8 cellular contexts compared by ENCODE assay signal in the genomic region with DNA sequence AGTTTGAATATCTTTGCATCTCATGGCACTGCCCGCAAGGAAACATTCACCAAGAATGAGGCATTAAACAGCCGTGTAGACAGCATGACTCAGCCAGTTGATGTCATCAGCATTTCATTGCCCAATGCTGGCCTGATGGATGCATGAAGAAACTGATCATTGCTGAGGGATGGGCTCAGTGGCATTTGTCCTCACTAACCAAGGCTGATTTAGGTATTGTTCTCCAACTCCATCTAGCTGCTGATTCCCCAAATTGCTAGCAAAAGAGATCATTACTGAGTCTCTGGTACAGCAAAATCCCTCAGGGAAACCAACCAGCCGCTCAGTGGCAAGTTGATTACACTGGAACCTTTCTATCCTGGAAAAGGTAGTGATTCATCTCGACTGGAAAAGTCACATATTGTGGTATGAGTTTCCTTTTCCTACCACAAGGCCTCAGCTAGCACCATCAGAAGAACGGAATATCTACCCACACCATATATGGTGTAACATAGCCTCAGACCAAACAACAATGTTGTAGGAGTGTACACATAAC.
DNase-seq lines count a peak whose midpoint lies in the region; ATAC-seq and TF ChIP-seq lines count a peak whose summit lies in the region.
"Had no signal": no experiment of that assay in that cellular context is flagged by ENCODE, and none has a peak within 500 bp of the region (broad histone marks: within the 10 kb centered on the region; RNA-seq: fewer than 3 reads in every experiment).

No MANE protein-coding gene starts in this region.

- POLR2A ChIA-PET in OCI-LY7 (lab: Charles Lee): interaction anchor here (0.7 kb wide), 1 partner anchor 390 kb away, joined by 3 read pairs; no protein-coding TSS in a partner anchor

- in situ Hi-C loops in GM23248 (cut with MboI): loop anchor here (25.0 kb wide), 2 partner anchors 375 to 1075 kb away; no protein-coding TSS in a partner anchor

- H3K4me2 ChIP-seq in GM23248 (ENCODE audit: unreplicated experiment) (peak overlapping the region; percentile 55), OCI-LY7 (ENCODE audit: low read length) (no peak overlapping the region)

- DNase-seq in GM23248 (peak; percentile 97), NCI-H446 (lab: John Stamatoyannopoulos, UW) (peak; percentile 21 to 26), cardiac fibroblast (ENCODE audit: low read depth in 2 of 2) (peak; percentile 88 to 97), omental fat pad (ENCODE audit: low spot score) (peak; percentile 23), OCI-LY7 (ENCODE audit: low spot score) (no peak)
- no peak for DNase-seq in stimulated activated CD4-positive, alpha-beta T cell treated with anti-CD3 and anti-CD28 coated beads, Interleukin-4, amount 100 ng/mL, for 24 hours
- DNase-seq: activated CD4-positive, alpha-beta T cell treated with anti-CD3 and anti-CD28 coated beads, Interleukin-2, amount 50 U/mL, for 4 hours had no signal

- H3K36me3 ChIP-seq in GM23248 (ENCODE audit: low read depth) (no peaks in the 10 kb centered on the region), gastroesophageal sphincter (no peaks in the 10 kb centered on the region), OCI-LY7 (ENCODE audit: insufficient read depth, low read length) (no peaks in the 10 kb centered on the region)

- peaks cover 23% of the 10 kb centered on the region for H3F3A ChIP-seq in GM23248 (ENCODE audit: insufficient read depth)

- ATAC-seq in omental fat pad (ENCODE audit: low FRiP score) (peak; percentile 72), gastroesophageal sphincter (no peak)

- 5 to 8% methylated on average over 5 of the region's 5 CpGs for WGBS in GM23248 (ENCODE audit: low coverage in 1 of 2, low lambda C conversion rate in 2 of 2, missing lambda C conversion rate in 2 of 2), 2 experiments
- 61 to 78% methylated on average over 4 of the region's 5 CpGs for WGBS in gastroesophageal sphincter (ENCODE audit: low coverage in 1 of 2), 2 donors

- H4K20me1 ChIP-seq in GM23248 (ENCODE audit: insufficient read depth): no peaks in the 10 kb centered on the region
- H4K20me1 ChIP-seq in OCI-LY7 (ENCODE audit: insufficient read depth, low read length): no peaks in the 10 kb centered on the region

- TF ChIP-seq CTCF in cardiac fibroblast (IDR thresholded peaks at IDR 0.05; ENCODE audit: low read depth, low read length) (peak; percentile 58), omental fat pad (IDR thresholded peaks at IDR 0.05) (no peak), gastroesophageal sphincter (IDR thresholded peaks at IDR 0.05) (no peak), OCI-LY7 (conservative IDR thresholded peaks at IDR 0.05; ENCODE audit: low read length) (no peak)

- TF ChIP-seq EP300 in gastroesophageal sphincter (IDR thresholded peaks at IDR 0.05): no peak

- H3K4me3 ChIP-seq in GM23248 (no peak overlapping the region), cardiac fibroblast (replicated peaks in 1 of 2; ENCODE audit: low read depth in 2 of 2, low read length in 2 of 2) (no peak overlapping the region), gastroesophageal sphincter (no peak overlapping the region), OCI-LY7 (ENCODE audit: low read depth, low read length, poor library complexity, severe bottlenecking) (no peak overlapping the region)

- H2AFZ ChIP-seq in GM23248: peak overlapping the region; percentile 44
- no peak overlapping the region for H2AFZ ChIP-seq in OCI-LY7 (ENCODE audit: low read length)

- H3K9ac ChIP-seq in GM23248: peak overlapping the region; percentile 53

- no peak for TF ChIP-seq POLR2A in gastroesophageal sphincter (IDR thresholded peaks at IDR 0.05)

- peaks cover 6% of the 10 kb centered on the region; the same call in 1 of the 2 replicates for H3K9me2 ChIP-seq in GM23248 (ENCODE audit: insufficient read depth)
- no peaks in the 10 kb centered on the region for H3K9me2 ChIP-seq in OCI-LY7 (ENCODE audit: insufficient read depth, low read length)

- H3K9me3 ChIP-seq in GM23248 (ENCODE audit: low read depth): no peaks in the 10 kb centered on the region
- H3K9me3 ChIP-seq in gastroesophageal sphincter: no peaks in the 10 kb centered on the region
- no peaks in the 10 kb centered on the region for H3K9me3 ChIP-seq in OCI-LY7 (ENCODE audit: low read length)

- H3K4me1 ChIP-seq in GM23248 (ENCODE audit: insufficient read depth) (peaks cover 17% of the 10 kb centered on the region), gastroesophageal sphincter (no peaks in the 10 kb centered on the region), OCI-LY7 (ENCODE audit: insufficient read depth, low read length, poor library complexity, severe bottlenecking) (no peaks in the 10 kb centered on the region)

- H3K27ac ChIP-seq in GM23248: peak overlapping the region; percentile 86
- H3K27ac ChIP-seq in gastroesophageal sphincter: no peak overlapping the region
- no peak overlapping the region for H3K27ac ChIP-seq in OCI-LY7 (ENCODE audit: low read depth, low read length, poor library complexity, severe bottlenecking)

- CTCF ChIA-PET in OCI-LY7 (lab: Charles Lee; ENCODE audit: unreplicated experiment): no interaction called here

- intact Hi-C loops in OCI-LY7 (cut with micrococcal nuclease; ENCODE audit: unreplicated experiment): no loop called here

- H3K27me3 ChIP-seq in GM23248 (replicated peaks; ENCODE audit: insufficient read depth) (no peaks in the 10 kb centered on the region), gastroesophageal sphincter (no peaks in the 10 kb centered on the region)

- no TSS peak for BruUV-seq in OCI-LY7 (replicated peaks; lab: Mats Ljungman, UMichigan)

- H3K79me2 ChIP-seq in GM23248 (ENCODE audit: insufficient read depth): no peaks in the 10 kb centered on the region
- no peaks in the 10 kb centered on the region for H3K79me2 ChIP-seq in OCI-LY7 (ENCODE audit: insufficient read depth, low read depth, low read length)

Comparison
In these comparisons a context has a peak if more than half of its experiments do, and no peak if none do; other contexts are left out.
1. DNase-seq: peak in GM23248 (single experiment), NCI-H446 (2 of 2), cardiac fibroblast (2 of 2) and omental fat pad (single experiment); none in stimulated activated CD4-positive, alpha-beta T cell treated with anti-CD3 and anti-CD28 coated beads, Interleukin-4, amount 100 ng/mL, for 24 hours (single experiment) and OCI-LY7 (single experiment).